17 cellular contexts compared by ENCODE assay signal in the genomic region with DNA sequence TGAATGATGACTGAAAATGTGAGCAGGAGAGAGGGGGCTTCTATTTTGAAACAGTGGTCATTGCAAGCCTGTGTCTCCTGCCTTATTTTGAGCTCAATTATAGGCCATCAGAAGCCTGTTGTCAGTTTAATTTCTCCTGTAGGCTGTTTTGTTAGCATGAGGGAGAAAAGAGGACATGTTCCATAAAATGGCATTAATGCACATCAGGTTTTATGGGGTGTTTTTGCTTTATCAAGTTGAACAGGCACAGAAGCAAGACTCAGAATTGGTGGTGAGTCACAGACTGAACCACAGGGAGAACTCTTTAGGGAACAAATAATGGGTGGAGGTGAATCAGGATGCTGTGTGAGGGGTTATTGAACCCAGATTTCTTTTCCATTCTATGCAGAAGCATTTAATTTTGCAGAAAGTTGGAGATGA.
DNase-seq lines count a peak whose midpoint lies in the region; ATAC-seq and TF ChIP-seq lines count a peak whose summit lies in the region.
"Had no signal": no experiment of that assay in that cellular context is flagged by ENCODE, and none has a peak within 500 bp of the region (broad histone marks: within the 10 kb centered on the region; RNA-seq: fewer than 3 reads in every experiment).

No MANE protein-coding gene starts in this region.

- no peaks in the 10 kb centered on the region for H3K4me1 Mint-ChIP-seq in activated T-cell treated with anti-CD3 and anti-CD28 coated beads, Interleukin-2, amount 50 U/mL, for 24 hours (ENCODE audit: low read depth)
- H3K4me1 Mint-ChIP-seq in natural killer cell = no peaks in the 10 kb centered on the region
- H3K4me1 Mint-ChIP-seq: activated CD4-positive, alpha-beta T cell treated with anti-CD3 and anti-CD28 coated beads, Interleukin-2, amount 10 ng/mL, durations not matched to agents 24 days and 14 days; B cell had no signal

- no peak overlapping the region for H3K4me3 ChIP-seq in sigmoid colon
- H3K4me3 ChIP-seq: heart right ventricle, SJCRH30, stomach had no signal

- H3K36me3 Mint-ChIP-seq in activated T-cell treated with anti-CD3 and anti-CD28 coated beads, Interleukin-2, amount 50 U/mL, for 24 hours (ENCODE audit: low read depth) = no peaks in the 10 kb centered on the region
- H3K36me3 Mint-ChIP-seq in natural killer cell = no peaks in the 10 kb centered on the region
- H3K36me3 Mint-ChIP-seq: activated naive CD8-positive, alpha-beta T cell had no signal

- H3K9me3 Mint-ChIP-seq in activated T-cell treated with anti-CD3 and anti-CD28 coated beads, Interleukin-2, amount 50 U/mL, for 24 hours = no peaks in the 10 kb centered on the region
- H3K9me3 Mint-ChIP-seq in natural killer cell = no peaks in the 10 kb centered on the region
- H3K9me3 Mint-ChIP-seq: activated CD4-positive, alpha-beta T cell treated with anti-CD3 and anti-CD28 coated beads, Interleukin-2, amount 10 ng/mL, durations not matched to agents 24 days and 14 days had no signal

- no peak overlapping the region for H3K4me3 Mint-ChIP-seq in activated T-cell treated with anti-CD3 and anti-CD28 coated beads, Interleukin-2, amount 50 U/mL, for 24 hours
- H3K4me3 Mint-ChIP-seq in natural killer cell = no peak overlapping the region
- H3K4me3 Mint-ChIP-seq: activated CD4-positive, alpha-beta T cell treated with anti-CD3 and anti-CD28 coated beads, Interleukin-2, amount 10 ng/mL, durations not matched to agents 24 days and 14 days; activated naive CD8-positive, alpha-beta T cell; B cell had no signal

- TF ChIP-seq CTCF in sigmoid colon (IDR thresholded peaks at IDR 0.05) = no peak
- no peak for TF ChIP-seq CTCF in natural killer cell (IDR thresholded peaks at IDR 0.05)

- intact Hi-C loops in sigmoid colon (cut with DNase I) (no loop called here), natural killer cell (cut with micrococcal nuclease) (no loop called here)

- H3K4me1 ChIP-seq in sigmoid colon = peaks cover 0 to 69% (median 48%) of the 10 kb centered on the region in 4 donors
- H3K4me1 ChIP-seq: SJCRH30 had no signal

- TF ChIP-seq POLR2A in sigmoid colon (IDR thresholded peaks at IDR 0.05) = no peak

- peak; percentile 24 for DNase-seq in GM04503 (ENCODE audit: low read depth)
- peak; percentile 54 for DNase-seq in fibroblast of peridontal ligament (ENCODE audit: extremely low read depth)
- no peak for DNase-seq in sigmoid colon
- DNase-seq in HT-29 (ENCODE audit: low spot score) = no peak
- DNase-seq in activated T-cell treated with anti-CD3 and anti-CD28 coated beads, Interleukin-2, amount 50 U/mL, for 24 hours = no peak
- DNase-seq in natural killer cell = no peak
- no peak for DNase-seq in NCI-H1694 treated with DMSO at 0.1 percent for 48 hours (lab: John Stamatoyannopoulos, UW)
- DNase-seq: activated CD4-positive, alpha-beta T cell treated with anti-CD3 and anti-CD28 coated beads, Interleukin-2, amount 10 ng/mL, durations not matched to agents 24 days and 14 days; activated T-cell treated with anti-CD3 and anti-CD28 coated beads, Interleukin-2, amount 50 U/mL, for 1 hour; cerebellar nuclear complex; heart right ventricle; NCI-H187; SJCRH30; stomach had no signal

- H3K36me3 ChIP-seq in sigmoid colon = peaks cover 9 to 73% (median 23%) of the 10 kb centered on the region in 4 donors

- no peak overlapping the region for H3K27ac Mint-ChIP-seq in activated T-cell treated with anti-CD3 and anti-CD28 coated beads, Interleukin-2, amount 50 U/mL, for 24 hours
- no peak overlapping the region for H3K27ac Mint-ChIP-seq in natural killer cell
- H3K27ac Mint-ChIP-seq: activated CD4-positive, alpha-beta T cell treated with anti-CD3 and anti-CD28 coated beads, Interleukin-2, amount 10 ng/mL, durations not matched to agents 24 days and 14 days; activated naive CD8-positive, alpha-beta T cell; B cell had no signal

- TF ChIP-seq EP300 in sigmoid colon (IDR thresholded peaks at IDR 0.05) = no peak

- no peaks in the 10 kb centered on the region for H3K9me3 ChIP-seq in sigmoid colon
- H3K9me3 ChIP-seq: heart right ventricle, SJCRH30, stomach had no signal

- no peaks in the 10 kb centered on the region for H3K27me3 Mint-ChIP-seq in activated T-cell treated with anti-CD3 and anti-CD28 coated beads, Interleukin-2, amount 50 U/mL, for 24 hours
- H3K27me3 Mint-ChIP-seq in natural killer cell (ENCODE audit: low read depth in 2 of 2) = peaks cover 2 to 18% of the 10 kb centered on the region in 2 donors
- H3K27me3 Mint-ChIP-seq: activated naive CD8-positive, alpha-beta T cell; B cell had no signal

- ATAC-seq in SK-N-SH treated with all-trans-retinoic acid at 6 μM for 48 hours = peak; percentile 33; the same call in 2 of the 3 replicates
- no peak for ATAC-seq in natural killer cell
- ATAC-seq: heart right ventricle had no signal

- peak overlapping the region in 3 of 4 donors; percentile 54 to 69 (median 66) for H3K27ac ChIP-seq in sigmoid colon
- H3K27ac ChIP-seq: SJCRH30 had no signal

- no peaks in the 10 kb centered on the region for H3K27me3 ChIP-seq in sigmoid colon
- H3K27me3 ChIP-seq: heart right ventricle, SJCRH30, stomach had no signal

TF ChIP-seq in SK-N-SH treated with all-trans-retinoic acid at 6 μM for 48 hours, 23 proteins besides CTCF, POLR2A, EP300 and RAD21:
- TF ChIP-seq CSDC2 (CRISPR knock-in tag; IDR thresholded peaks at IDR 0.05) = no peak
- TF ChIP-seq TCF4 (CRISPR knock-in tag; IDR thresholded peaks at IDR 0.05; ENCODE audit: borderline replicate concordance) = peak; percentile 31; the same call in 1 of the 2 replicates

Comparison
In these comparisons a context has a peak if more than half of its experiments do, and no peak if none do; other contexts are left out.
1. DNase-seq: peak in GM04503 (single experiment) and fibroblast of peridontal ligament (single experiment); none in sigmoid colon (single experiment), HT-29 (single experiment), activated T-cell treated with anti-CD3 and anti-CD28 coated beads, Interleukin-2, amount 50 U/mL, for 24 hours (single experiment), natural killer cell (single experiment) and NCI-H1694 treated with DMSO at 0.1 percent for 48 hours (single experiment).